In the genomic region with DNA sequence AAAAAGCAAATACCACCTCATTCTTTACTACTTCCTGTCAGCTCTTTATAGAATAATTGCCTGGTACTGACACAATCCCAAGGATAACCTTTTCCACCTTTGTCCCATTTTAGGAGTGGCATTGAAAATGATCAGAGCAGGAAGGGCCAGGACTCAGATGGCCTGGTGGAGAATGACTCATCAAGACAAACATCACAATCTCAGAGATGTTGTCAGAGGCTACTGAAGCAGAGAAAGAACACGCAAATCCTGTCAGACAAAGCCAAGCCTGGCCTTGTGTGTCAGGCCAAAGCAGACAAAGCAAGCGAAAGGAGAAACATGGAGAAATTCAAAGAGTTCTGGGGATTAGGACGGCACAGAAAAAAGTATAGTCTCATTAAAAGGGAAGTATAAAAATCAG, we compare ENCODE assay signal across 8 cellular contexts. TPM values are rescaled to one million over a fixed set of nuclear protein-coding genes. Genes with fewer than 3 reads are reported as not detected.
DNase-seq lines count a peak whose midpoint lies in the region; ATAC-seq and TF ChIP-seq lines count a peak whose summit lies in the region.

No MANE protein-coding gene starts in this region.

- H3K4me3 ChIP-seq in heart right ventricle (no peak overlapping the region), spleen (no peak overlapping the region)

- ATAC-seq in heart right ventricle = peak in 6 of 8 donors; percentile 34 to 90 (median 68)
- no peak for ATAC-seq in HG02852 (IDR thresholded peaks at IDR 0.05; ENCODE audit: unreplicated experiment)
- ATAC-seq in GM18867 (IDR thresholded peaks at IDR 0.05; ENCODE audit: unreplicated experiment) = no peak
- no peak for ATAC-seq in GM21367 (IDR thresholded peaks at IDR 0.05; ENCODE audit: unreplicated experiment)
- ATAC-seq in HG03457 (IDR thresholded peaks at IDR 0.05; ENCODE audit: unreplicated experiment) = no peak

- H3K4me1 ChIP-seq in heart right ventricle (peaks cover 0 to 24% (median 7%) of the 10 kb centered on the region in 9 donors), spleen (peaks cover 0 to 4% (median 0%) of the 10 kb centered on the region in 6 donors)

- no peaks in the 10 kb centered on the region for H3K9me3 ChIP-seq in heart right ventricle
- H3K9me3 ChIP-seq in spleen = no peaks in the 10 kb centered on the region

- WGBS in heart right ventricle, 2 donors = 73 to 87% methylated on average over 3 of the region's 3 CpGs
- 59 to 88% (median 81%) methylated on average over 3 of the region's 3 CpGs for WGBS in spleen, 5 donors

- TF ChIP-seq CTCF in heart right ventricle (IDR thresholded peaks at IDR 0.05) (no peak), spleen (IDR thresholded peaks at IDR 0.05 in 8 of 11, conservative IDR thresholded peaks at IDR 0.05 in 3 of 11) (no peak)

- peaks cover 0 to 69% (median 9%) of the 10 kb centered on the region in 9 donors for H3K36me3 ChIP-seq in heart right ventricle
- H3K36me3 ChIP-seq in spleen = peaks cover 0 to 90% (median 14%) of the 10 kb centered on the region in 6 donors

- H3K27ac ChIP-seq in heart right ventricle (peak overlapping the region in 5 of 10 donors; percentile 9 to 65 (median 18)), spleen (peak overlapping the region in 7 of 8 donors; percentile 5 to 71 (median 56))

- DNase-seq in HPDE6-E6E7 (ENCODE audit: extremely low spot score) = peak; percentile 32
- DNase-seq in SW 1271 (lab: John Stamatoyannopoulos, UW) = peak; percentile 54 to 83
- no peak for DNase-seq in heart right ventricle
- no peak for DNase-seq in spleen

- H3K27me3 ChIP-seq in heart right ventricle (no peaks in the 10 kb centered on the region), spleen (replicated peaks in 1 of 7) (no peaks in the 10 kb centered on the region)

- no peak for TF ChIP-seq POLR2A in spleen (IDR thresholded peaks at IDR 0.05)

- intact Hi-C loops in heart right ventricle (cut with DNase I) = no loop called here
- intact Hi-C loops in spleen (cut with DNase I; ENCODE audit: low total_unique reads) = no loop called here

RNA-seq across cellular contexts. Expression of a gene that starts 40.9 kb away (rescaled TPM):
- total RNA-seq in heart right ventricle = 10 to 100 TPM in 2 of 10 donors, 1 to 10 TPM in 8; 4.9 to 11.4 (median 8.7) TPM
- polyA plus RNA-seq in heart right ventricle = 10 to 100 TPM in 1 of 2 donors, 1 to 10 TPM in 1; 5.5 to 13.5 TPM
- total RNA-seq in spleen = 10 to 100 TPM; 12.4 to 25.8 (median 20.9) TPM
- 10 to 100 TPM in 2 of 3 donors, 1 to 10 TPM in 1; 6.4 to 10.9 (median 10.4) TPM for polyA plus RNA-seq in spleen

RNA-seq across cellular contexts. Expression of a gene that starts 48.7 kb away (rescaled TPM):
- total RNA-seq in heart right ventricle (10 to 100 TPM in 1 of 10 donors, 1 to 10 TPM in 9; 4.8 to 10.9 (median 7.3) TPM), spleen (10 to 100 TPM in 5 of 7 donors, 1 to 10 TPM in 2; 9.4 to 18.3 (median 13.0) TPM)
- polyA plus RNA-seq in heart right ventricle (1 to 10 TPM; 2.0 to 3.9 TPM), spleen (1 to 10 TPM; 1.7 to 3.2 (median 2.6) TPM)

Comparison
In these comparisons a context has a peak if more than half of its experiments do, and no peak if none do; other contexts are left out.
1. DNase-seq: peak in HPDE6-E6E7 (single experiment) and SW 1271 (2 of 2); none in heart right ventricle (0 of 2) and spleen (single experiment).
2. ATAC-seq: peak in heart right ventricle (6 of 8); none in HG02852 (single experiment), GM18867 (single experiment), GM21367 (single experiment) and HG03457 (single experiment).